ENCODE assay signal across 14 cellular contexts in the genomic region with DNA sequence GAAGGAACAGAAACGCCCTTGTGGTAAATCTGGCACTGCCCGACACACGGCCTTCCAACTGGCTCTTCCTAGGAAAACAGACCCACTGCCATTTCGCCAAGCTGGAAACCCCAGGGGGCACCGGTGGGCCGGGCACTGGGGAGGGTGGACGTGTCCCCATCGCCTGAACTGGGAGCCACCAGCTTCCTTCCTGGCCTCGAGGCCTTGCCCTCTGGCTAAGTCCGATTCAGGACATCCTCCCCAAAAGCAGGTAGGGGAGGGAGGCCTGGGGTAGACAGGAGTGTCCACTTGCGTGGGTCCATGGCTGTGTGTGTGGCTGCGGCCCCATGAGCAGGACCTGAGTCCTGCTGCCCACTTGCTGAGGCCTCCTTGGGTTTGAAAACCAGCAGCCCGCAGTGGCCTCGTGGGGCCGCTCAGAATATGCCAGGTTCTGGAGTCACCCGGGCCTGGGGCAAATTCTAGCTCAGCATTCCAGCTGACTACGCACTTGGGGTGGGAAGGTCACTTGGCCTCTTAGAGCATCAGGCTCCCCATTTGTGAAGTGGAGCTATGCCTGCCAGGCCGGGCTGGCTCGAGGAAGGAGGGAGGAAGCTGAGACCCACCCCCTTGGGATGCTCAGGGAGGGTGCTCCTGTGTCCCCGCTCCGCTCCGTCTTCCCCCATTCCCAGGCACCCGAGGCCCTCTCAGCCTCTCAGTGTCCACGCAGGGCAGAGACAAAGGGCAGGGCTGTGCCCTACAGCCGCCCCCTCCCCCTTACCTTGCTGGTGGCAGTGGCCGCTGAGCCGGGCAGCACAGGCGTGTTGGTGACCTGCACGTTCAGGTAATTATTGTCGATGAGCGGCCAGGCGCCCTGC. TPM values are rescaled to one million over a fixed set of nuclear protein-coding genes. Genes with fewer than 3 reads are reported as not detected.
DNase-seq lines count a peak whose midpoint lies in the region; ATAC-seq and TF ChIP-seq lines count a peak whose summit lies in the region.
"Had no signal": no experiment of that assay in that cellular context is flagged by ENCODE, and none has a peak within 500 bp of the region (broad histone marks: within the 10 kb centered on the region; RNA-seq: fewer than 3 reads in every experiment).

No MANE protein-coding gene starts in this region.

- intact Hi-C loops in esophagus squamous epithelium (cut with DNase I) (no loop called here), gastrocnemius medialis (cut with DNase I; ENCODE audit: low total_unique reads) (no loop called here)

- H3K9me3 ChIP-seq in BLaER1 (peaks cover 5% of the 10 kb centered on the region), esophagus squamous epithelium (peaks cover 0 to 3% (median 0%) of the 10 kb centered on the region in 3 donors), neural progenitor cell (ENCODE audit: low read depth) (no peaks in the 10 kb centered on the region), gastrocnemius medialis (no peaks in the 10 kb centered on the region)

- peaks cover 76% of the 10 kb centered on the region for H3F3A ChIP-seq in neural progenitor cell (ENCODE audit: low read depth)

- H2AFZ ChIP-seq in neural progenitor cell (replicated peaks) = no peak overlapping the region
- H2AFZ ChIP-seq: GM23248 had no signal

- H3K27me3 ChIP-seq in BLaER1 (no peaks in the 10 kb centered on the region), esophagus squamous epithelium (no peaks in the 10 kb centered on the region), neural progenitor cell (no peaks in the 10 kb centered on the region), gastrocnemius medialis (no peaks in the 10 kb centered on the region)

- TF ChIP-seq POLR2A in esophagus squamous epithelium (IDR thresholded peaks at IDR 0.05) = no peak
- TF ChIP-seq POLR2A in gastrocnemius medialis (IDR thresholded peaks at IDR 0.05) = no peak

- no peak for ATAC-seq in gastrocnemius medialis
- ATAC-seq in HG02870 (IDR thresholded peaks at IDR 0.05; ENCODE audit: unreplicated experiment) = no peak
- ATAC-seq in GM19023 (IDR thresholded peaks at IDR 0.05; ENCODE audit: unreplicated experiment) = no peak

- H3K27me3 Mint-ChIP-seq in neural progenitor cell (ENCODE audit: insufficient read depth, low read depth) = peaks cover 3% of the 10 kb centered on the region
- H3K27me3 Mint-ChIP-seq: CD4-positive, alpha-beta T cell had no signal

- peaks cover 10% of the 10 kb centered on the region for H3K4me1 Mint-ChIP-seq in neural progenitor cell

- no peak overlapping the region for H3K27ac Mint-ChIP-seq in neural progenitor cell
- H3K27ac Mint-ChIP-seq: CD4-positive, alpha-beta T cell had no signal

- H3K4me1 ChIP-seq in BLaER1 (peaks cover 84% of the 10 kb centered on the region), esophagus squamous epithelium (peaks cover 29 to 87% (median 40%) of the 10 kb centered on the region in 3 donors), neural progenitor cell (no peaks in the 10 kb centered on the region), gastrocnemius medialis (peaks cover 4 to 37% of the 10 kb centered on the region in 2 donors)

- H4K20me1 ChIP-seq in BLaER1 (peaks cover 100% of the 10 kb centered on the region), neural progenitor cell (ENCODE audit: low read depth) (peaks cover 100% of the 10 kb centered on the region)

- H3K4me3 ChIP-seq in BLaER1 (no peak overlapping the region), esophagus squamous epithelium (no peak overlapping the region), neural progenitor cell (no peak overlapping the region), gastrocnemius medialis (no peak overlapping the region)
- H3K4me3 ChIP-seq: GM12878, GM23248 had no signal

- H3K27ac ChIP-seq in BLaER1 (peak overlapping the region; percentile 46), esophagus squamous epithelium (peak overlapping the region in 3 of 4 donors; percentile 28 to 73 (median 54)), neural progenitor cell (peak overlapping the region; percentile 53), gastrocnemius medialis (peak overlapping the region in 3 of 4 donors; percentile 40 to 59 (median 57))
- H3K27ac ChIP-seq: GM23248 had no signal

- in situ Hi-C loops in gastrocnemius medialis (cut with MboI; ENCODE audit: low sequenced_read_pairs in 4 of 4) = loop anchor here in 1 of 4 donors (25.0 kb wide), 1 partner anchor 936 kb away; no protein-coding TSS in a partner anchor

- DNase-seq in esophagus squamous epithelium (lab: John Stamatoyannopoulos, UW) = no peak
- no peak for DNase-seq in neural progenitor cell (ENCODE audit: low spot score)
- DNase-seq in gastrocnemius medialis = no peak
- no peak for DNase-seq in NCI-H1694 treated with DMSO at 0.1 percent for 48 hours (lab: John Stamatoyannopoulos, UW)
- DNase-seq: ACHN; Calu3; CD4-positive, alpha-beta T cell; DMS79; GM23248 had no signal

- H3K4me2 ChIP-seq in BLaER1 (peak overlapping the region; percentile 4; the same call in 1 of the 2 replicates), neural progenitor cell (no peak overlapping the region)

- H3K9ac ChIP-seq in BLaER1 (no peak overlapping the region), neural progenitor cell (no peak overlapping the region)
- H3K9ac ChIP-seq: GM23248 had no signal

- H3K79me2 ChIP-seq in neural progenitor cell (ENCODE audit: low read depth) = peaks cover 100% of the 10 kb centered on the region

- TF ChIP-seq CTCF in esophagus squamous epithelium (IDR thresholded peaks at IDR 0.05) = no peak
- no peak for TF ChIP-seq CTCF in neural progenitor cell (IDR thresholded peaks at IDR 0.05)
- TF ChIP-seq CTCF in gastrocnemius medialis (IDR thresholded peaks at IDR 0.05 in 4 of 5, conservative IDR thresholded peaks at IDR 0.05 in 1 of 5) = no peak

- peaks cover 8% of the 10 kb centered on the region for H3K9me3 Mint-ChIP-seq in neural progenitor cell
- H3K9me3 Mint-ChIP-seq: CD4-positive, alpha-beta T cell had no signal

- H3K36me3 Mint-ChIP-seq in neural progenitor cell = peaks cover 50% of the 10 kb centered on the region

- WGBS in esophagus squamous epithelium, 2 donors = 66 to 71% methylated on average over 6 to 7 of the region's 32 CpGs

- H3K4me3 Mint-ChIP-seq in neural progenitor cell = no peak overlapping the region
- H3K4me3 Mint-ChIP-seq: CD4-positive, alpha-beta T cell had no signal

- H3K36me3 ChIP-seq in BLaER1 (peaks cover 91% of the 10 kb centered on the region), esophagus squamous epithelium (peaks cover 11 to 98% (median 25%) of the 10 kb centered on the region in 3 donors), neural progenitor cell (peaks cover 5% of the 10 kb centered on the region), gastrocnemius medialis (peaks cover 0 to 69% of the 10 kb centered on the region in 2 donors)

RNA-seq across cellular contexts. Expression of a gene that starts 37.5 kb away (rescaled TPM):
- total RNA-seq in esophagus squamous epithelium (10 to 100 TPM; 18.8 to 74.7 (median 47.1) TPM), neural progenitor cell (ENCODE audit: low replicate concordance) (41.4 and 85.1 TPM in 2 replicates), gastrocnemius medialis (100 to 1,000 TPM; 150 to 290 (median 184) TPM)
- total RNA-seq: CD4-positive, alpha-beta T cell; GM12878; HT1080 had no signal
